Comparison of ENCODE assay signal across 1 cellular context in genomic region chr17:75784473-75785015, GRCh38.
TF ChIP-seq lines count a peak whose summit lies in the region.

Gene UNK, plus strand, starts transcription at chr17:75784806. Its CDS starts 75 bp downstream, at chr17:75784881.

TF ChIP-seq in H1, 55 proteins besides CTCF, POLR2A, EP300 and RAD21 (continued from another document):
- TF ChIP-seq ATF3 (IDR thresholded peaks at IDR 0.05; ENCODE audit: insufficient read depth, low read depth, low read length) (0 out of 2 replicates have a peak, but pooled peaks have one; percentile 44), NRF1 (IDR thresholded peaks at IDR 0.05; ENCODE audit: low read depth, low read length) (peak; percentile 92), PHF8 (conservative IDR thresholded peaks at IDR 0.05; ENCODE audit: low read depth, low read length) (peak; percentile 94; the same call in 1 of the 2 replicates), SRF (IDR thresholded peaks at IDR 0.05; ENCODE audit: low read depth, low read length) (peak; percentile 32; the same call in 1 of the 2 replicates), ASH2L (IDR thresholded peaks at IDR 0.05; ENCODE audit: low read length) (peak; percentile 89), YY1 (IDR thresholded peaks at IDR 0.05; ENCODE audit: low read depth, low read length) (0 out of 2 replicates have a peak, but pooled peaks have one; percentile 30), TAF1 (IDR thresholded peaks at IDR 0.05; ENCODE audit: low read depth, low read length) (peak; percentile 87; the same call in 1 of the 2 replicates), NANOG (IDR thresholded peaks at IDR 0.05; ENCODE audit: insufficient read depth, low read depth, low read length, poor library complexity, severe bottlenecking) (no peak), KDM5A (IDR thresholded peaks at IDR 0.05; ENCODE audit: low read length) (no peak), EZH2 (IDR thresholded peaks at IDR 0.05; ENCODE audit: low read depth, low read length, severe bottlenecking) (no peak), SP4 (IDR thresholded peaks at IDR 0.05; ENCODE audit: low read length) (peak; percentile 43), TEAD4 (IDR thresholded peaks at IDR 0.05; ENCODE audit: low read depth, low read length) (peak; percentile 93)
